Comparison of ENCODE assay signal across 7 cellular contexts in the genomic region with DNA sequence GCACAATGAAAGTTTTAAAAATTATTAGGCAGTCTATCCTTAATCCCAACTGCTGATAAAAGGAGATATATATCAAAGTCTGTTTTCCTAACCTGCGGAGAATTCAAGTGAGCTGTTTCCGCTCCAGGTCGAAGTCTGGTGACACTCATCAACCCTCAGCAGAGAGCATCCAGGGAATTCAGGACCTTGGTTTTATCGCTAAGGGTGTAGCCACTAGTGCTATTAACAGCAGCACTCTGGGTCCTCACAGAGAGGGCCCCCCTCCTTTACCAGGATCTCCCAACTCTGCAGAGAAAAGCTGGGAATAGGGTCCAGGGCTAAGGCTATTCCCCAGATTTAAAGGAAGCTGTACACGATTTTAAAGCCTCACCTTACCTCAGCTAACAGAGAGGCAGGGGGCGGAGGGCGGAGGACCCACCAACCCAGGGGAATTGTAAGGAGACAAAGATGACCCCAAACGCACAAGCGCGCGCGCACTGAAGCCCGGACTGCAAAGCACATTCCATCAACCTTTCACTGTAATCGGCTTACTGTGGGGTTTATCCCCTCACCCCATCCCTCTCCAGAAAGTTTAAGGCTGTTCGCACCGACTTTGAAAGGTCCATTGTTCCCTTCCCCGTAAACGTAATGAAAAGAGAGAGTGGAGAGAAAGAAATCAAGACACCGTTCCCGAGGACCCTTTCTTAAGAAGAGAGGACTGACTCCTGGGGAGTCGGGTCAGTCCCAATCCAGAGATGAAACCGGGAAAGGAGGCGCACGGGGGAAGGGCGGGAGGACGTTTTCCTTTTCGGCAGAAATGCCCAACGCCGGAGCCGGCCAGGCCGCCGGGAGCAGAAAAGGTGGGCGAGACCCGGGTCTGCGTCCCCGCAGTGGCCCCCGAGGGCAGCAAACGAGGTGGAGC. TPM values are rescaled to one million over a fixed set of nuclear protein-coding genes. Genes with fewer than 3 reads are reported as not detected.
A peak's percentile ranks its signal among the peaks of the same experiment; 100 is the strongest.
DNase-seq lines count a peak whose midpoint lies in the region; ATAC-seq, FAIRE-seq and TF ChIP-seq lines count a peak whose summit lies in the region.

No MANE protein-coding gene starts in this region.

- peaks cover 0 to 5% (median 2%) of the 10 kb centered on the region in 3 experiments; a peak in 2 of 7 replicates for H3K36me3 Mint-ChIP-seq in H9 (ENCODE audit: insufficient read depth in 1 of 3, low read depth in 3 of 3)

- H3K79me2 ChIP-seq in H9 (ENCODE audit: insufficient read depth, low read length) = peaks cover 5% of the 10 kb centered on the region; the same call in 1 of the 2 replicates

- no peak overlapping the region for H4K5ac ChIP-seq in H9 (ENCODE audit: insufficient read length, low read depth, low read length)

- no peak overlapping the region for H4K91ac ChIP-seq in H9 (ENCODE audit: insufficient read length, low read depth, low read length)

- H2BK15ac ChIP-seq in H9 (ENCODE audit: low read depth, low read length) = 0 out of 2 replicates have a peak overlapping the region, but pooled peaks have one; percentile 33

- TF ChIP-seq CTCF in H9 (conservative IDR thresholded peaks at IDR 0.05) = no peak

- H3K27ac Mint-ChIP-seq in H9 = peak overlapping the region; percentile 95 to 99 (median 97)

- H3K9ac ChIP-seq in H9 (ENCODE audit: extremely low read depth, insufficient read length, low read length) = peak overlapping the region; percentile 81

- peaks cover 12% of the 10 kb centered on the region for H3K27me3 Mint-ChIP-seq in H9 (ENCODE audit: low read depth)

- no peak overlapping the region for H3T11ph ChIP-seq in H9 (ENCODE audit: low read length)

- H3K36me3 ChIP-seq in effector memory CD4-positive, alpha-beta T cell (ENCODE audit: control insufficient read depth, insufficient read depth, low read length) = no peaks in the 10 kb centered on the region

- H2BK12ac ChIP-seq in H9 (ENCODE audit: insufficient read length, low read depth, low read length) = no peak overlapping the region

- no peaks in the 10 kb centered on the region for H3K9me3 ChIP-seq in H9 (ENCODE audit: control insufficient read depth, low read depth, low read length)
- no peaks in the 10 kb centered on the region for H3K9me3 ChIP-seq in effector memory CD4-positive, alpha-beta T cell (ENCODE audit: control insufficient read depth, low read length)

- no peaks in the 10 kb centered on the region for H3K79me1 ChIP-seq in H9 (ENCODE audit: insufficient read depth, low read depth, low read length, poor library complexity, severe bottlenecking)

- H3K14ac ChIP-seq in H9 (ENCODE audit: insufficient read depth, low read length) = peak overlapping the region; percentile 62; the same call in 1 of the 2 replicates

- no CpG with 5 or more reads among the region's 38 CpGs for WGBS in H9 (ENCODE audit: extremely low coverage, insufficient read length, low lambda C conversion rate)

- no peak overlapping the region for H3K23ac ChIP-seq in H9 (ENCODE audit: insufficient read length, low read depth, low read length)

- no peak overlapping the region for H2AK5ac ChIP-seq in H9 (ENCODE audit: insufficient read length, low read length)

- DNase-seq in H9 (no peak), mucosa of gallbladder (ENCODE audit: low spot score) (peak; percentile 26), HCEC 1CT (no peak), frontal cortex (ENCODE audit: low spot score in 2 of 2) (no peak)
- no peak for DNase-seq in effector memory CD4-positive, alpha-beta T cell

- H3K23me2 ChIP-seq in H9 (ENCODE audit: insufficient read length, low read depth, low read length, poor library complexity, severe bottlenecking) = peaks cover 18% of the 10 kb centered on the region

- no peak for FAIRE-seq in frontal cortex (lab: Jason Lieb, UNC)

- H2BK20ac ChIP-seq in H9 (ENCODE audit: low read depth, low read length, poor library complexity, severe bottlenecking) = no peak overlapping the region

- peak overlapping the region; percentile 95 to 96 for H3K4me3 Mint-ChIP-seq in H9

- H2BK5ac ChIP-seq in H9 (ENCODE audit: insufficient read length, low read length) = no peak overlapping the region

- no peak overlapping the region for H4K8ac ChIP-seq in H9 (replicated peaks; ENCODE audit: insufficient read length, low read depth, low read length)

- H3K27ac ChIP-seq in H9 (ENCODE audit: insufficient read length, low read depth, low read length) = no peak overlapping the region
- peak overlapping the region; percentile 92 for H3K27ac ChIP-seq in effector memory CD4-positive, alpha-beta T cell (ENCODE audit: insufficient read depth, low read length, poor library complexity, severe bottlenecking)

- peak overlapping the region; percentile 80 for H3K4me2 ChIP-seq in H9 (ENCODE audit: insufficient read depth, insufficient read length, low read length)

- no peaks in the 10 kb centered on the region; the same call in 1 of the 2 replicates for H3K27me3 ChIP-seq in H9 (ENCODE audit: insufficient read depth, low read length)
- H3K27me3 ChIP-seq in effector memory CD4-positive, alpha-beta T cell (replicated peaks; ENCODE audit: control insufficient read depth, insufficient read depth, low read length, poor library complexity, severe bottlenecking) = no peaks in the 10 kb centered on the region

- H3K4ac ChIP-seq in H9 (ENCODE audit: low read depth, low read length) = no peak overlapping the region

- no peaks in the 10 kb centered on the region; a peak in 1 of 5 replicates for H3K9me3 Mint-ChIP-seq in H9

- peak overlapping the region; percentile 79 for H3K56ac ChIP-seq in H9 (ENCODE audit: insufficient read length, low read depth, low read length)

- peak overlapping the region; percentile 2 for H3K18ac ChIP-seq in H9 (ENCODE audit: insufficient read length, low read depth, low read length)

- H3K4me3 ChIP-seq in effector memory CD4-positive, alpha-beta T cell (ENCODE audit: insufficient read depth, low read depth, low read length, poor library complexity, severe bottlenecking) = peak overlapping the region; percentile 97

- H2AFZ ChIP-seq in H9 (ENCODE audit: low read length) = no peak overlapping the region

- no peaks in the 10 kb centered on the region; the same call in 1 of the 2 replicates for H3K4me1 ChIP-seq in H9 (ENCODE audit: insufficient read depth, low read length)
- H3K4me1 ChIP-seq in effector memory CD4-positive, alpha-beta T cell (ENCODE audit: control insufficient read depth, insufficient read depth, low read length, poor library complexity, severe bottlenecking) = peaks cover 30% of the 10 kb centered on the region

- ATAC-seq in SK-N-SH treated with all-trans-retinoic acid at 6 μM for 48 hours (peak; percentile 32), GM19467 (IDR thresholded peaks at IDR 0.05; ENCODE audit: unreplicated experiment) (no peak)

- peaks cover 46 to 54% of the 10 kb centered on the region in 2 experiments for H3K4me1 Mint-ChIP-seq in H9

- no peak overlapping the region for H2BK120ac ChIP-seq in H9 (ENCODE audit: low read depth, low read length, poor library complexity, severe bottlenecking)

- H4K20me1 ChIP-seq in H9 (ENCODE audit: control insufficient read depth, insufficient read depth, insufficient read length) = no peaks in the 10 kb centered on the region

TF ChIP-seq in SK-N-SH treated with all-trans-retinoic acid at 6 μM for 48 hours, 23 proteins besides CTCF, POLR2A, EP300 and RAD21:
- TF ChIP-seq TSHZ2 (CRISPR knock-in tag; IDR thresholded peaks at IDR 0.05) = no peak

RNA-seq across cellular contexts. Expression of gene CEMIP2, which starts 0.6 kb away (rescaled TPM):
- 67.1 and 77.2 TPM in 2 replicates for total RNA-seq in H9 (2021)
- total RNA-seq in mucosa of gallbladder = 103 TPM
- total RNA-seq in frontal cortex = 41.6 TPM
